ENCODE assay signal across 20 cellular contexts in genomic region chr4:30956891-30957290, GRCh38.
DNase-seq lines count a peak whose midpoint lies in the region; ATAC-seq and TF ChIP-seq lines count a peak whose summit lies in the region.
"Had no signal": no experiment of that assay in that cellular context is flagged by ENCODE, and none has a peak within 500 bp of the region (broad histone marks: within the 10 kb centered on the region; RNA-seq: fewer than 3 reads in every experiment).

No MANE protein-coding gene starts in this region.

- H3K27me3 Mint-ChIP-seq in mesothelial cell of epicardium (ENCODE audit: low read depth), result no peaks in the 10 kb centered on the region
- H3K27me3 Mint-ChIP-seq in activated CD8-positive, alpha-beta memory T cell treated with anti-CD3 and anti-CD28 coated beads, Interleukin-2, amount 10 ng/mL, durations not matched to agents 7 days and 5 days, result no peaks in the 10 kb centered on the region
- H3K27me3 Mint-ChIP-seq: B cell; CD4-positive, alpha-beta T cell; CD8-positive, alpha-beta memory T cell had no signal

- ATAC-seq in HG03135 (IDR thresholded peaks at IDR 0.05; ENCODE audit: unreplicated experiment), result no peak
- no peak for ATAC-seq in activated CD8-positive, alpha-beta memory T cell treated with anti-CD3 and anti-CD28 coated beads, Interleukin-2, amount 10 ng/mL, durations not matched to agents 7 days and 5 days
- ATAC-seq: GM12878 had no signal

- POLR2A ChIA-PET in HEK293 (lab: Yijun Ruan, JAX), result interaction anchor here (0.8 kb wide), 1 partner anchor 238 kb away, joined by 3 read pairs; no protein-coding TSS in a partner anchor

- H3K9me3 Mint-ChIP-seq in mesothelial cell of epicardium, result peaks cover 3% of the 10 kb centered on the region
- H3K9me3 Mint-ChIP-seq in activated CD8-positive, alpha-beta memory T cell treated with anti-CD3 and anti-CD28 coated beads, Interleukin-2, amount 10 ng/mL, durations not matched to agents 7 days and 5 days (ENCODE audit: low read depth), result peaks cover 2% of the 10 kb centered on the region

- H3K36me3 ChIP-seq in BE2C (no peaks in the 10 kb centered on the region), HEK293 (ENCODE audit: control insufficient read depth in 2 of 2, insufficient read depth in 1 of 2, low read length in 2 of 2) (no peaks in the 10 kb centered on the region)
- H3K36me3 ChIP-seq: BLaER1 treated with 17β-estradiol and CSF1 and Interleukin-3, amounts not matched to agents 10 nM and 100 nM had no signal

- DNase-seq in BE2C, result peak; percentile 19
- no peak for DNase-seq in mesothelial cell of epicardium (ENCODE audit: low spot score in 2 of 2, unreplicated experiment in 2 of 2)
- DNase-seq in NCI-H446 (lab: John Stamatoyannopoulos, UW), result no peak
- no peak for DNase-seq in activated CD8-positive, alpha-beta memory T cell treated with anti-CD3 and anti-CD28 coated beads, Interleukin-2, amount 10 ng/mL, durations not matched to agents 7 days and 5 days
- DNase-seq: CD4-positive, alpha-beta T cell; CD8-positive, alpha-beta memory T cell; DMS 273 treated with DMSO at 0.1 percent for 48 hours; DMS79; EL; GDM1; GM23248; H7; HCEC 1CT; HFFc6 had no signal

- no peak overlapping the region for H3K27ac ChIP-seq in HEK293 (ENCODE audit: extremely low read depth, low read depth, low read length)
- H3K27ac ChIP-seq: BLaER1 treated with 17β-estradiol and CSF1 and Interleukin-3, amounts not matched to agents 10 nM and 100 nM; GM23248 had no signal

- peaks cover 21% of the 10 kb centered on the region for H3K4me1 ChIP-seq in BE2C
- H3K4me1 ChIP-seq in HEK293 (ENCODE audit: control insufficient read depth, insufficient read depth, low read length), result peaks cover 17% of the 10 kb centered on the region
- H3K4me1 ChIP-seq: BLaER1 treated with 17β-estradiol and CSF1 and Interleukin-3, amounts not matched to agents 10 nM and 100 nM had no signal

- H3K4me3 Mint-ChIP-seq in mesothelial cell of epicardium, result no peak overlapping the region
- no peak overlapping the region for H3K4me3 Mint-ChIP-seq in activated CD8-positive, alpha-beta memory T cell treated with anti-CD3 and anti-CD28 coated beads, Interleukin-2, amount 10 ng/mL, durations not matched to agents 7 days and 5 days
- H3K4me3 Mint-ChIP-seq: B cell; CD14-positive monocyte; CD4-positive, alpha-beta T cell; CD8-positive, alpha-beta memory T cell; HFFc6 had no signal

- H3K27me3 ChIP-seq in BE2C, result no peaks in the 10 kb centered on the region
- H3K27me3 ChIP-seq: BLaER1 treated with 17β-estradiol and CSF1 and Interleukin-3, amounts not matched to agents 10 nM and 100 nM had no signal

- H3K27ac Mint-ChIP-seq in mesothelial cell of epicardium, result peak overlapping the region; percentile 78
- no peak overlapping the region for H3K27ac Mint-ChIP-seq in activated CD8-positive, alpha-beta memory T cell treated with anti-CD3 and anti-CD28 coated beads, Interleukin-2, amount 10 ng/mL, durations not matched to agents 7 days and 5 days
- H3K27ac Mint-ChIP-seq: B cell; CD14-positive monocyte; CD4-positive, alpha-beta T cell; CD8-positive, alpha-beta memory T cell; HFFc6 had no signal

- CTCF ChIA-PET in HEK293 (lab: Yijun Ruan, JAX), result no interaction called here
- CTCF ChIA-PET in activated CD8-positive, alpha-beta memory T cell treated with anti-CD3 and anti-CD28 coated beads, Interleukin-2, amount 10 ng/mL, durations not matched to agents 7 days and 5 days (lab: Charles Lee), result no interaction called here

- H3K4me3 ChIP-seq in BE2C (ENCODE audit: low read depth, low read length) (peak overlapping the region; percentile 28), HEK293 (ENCODE audit: low read depth, low read length) (no peak overlapping the region)
- H3K4me3 ChIP-seq: BLaER1 treated with 17β-estradiol and CSF1 and Interleukin-3, amounts not matched to agents 10 nM and 100 nM; GM12878; GM23248 had no signal

- TF ChIP-seq CTCF in BE2C (IDR thresholded peaks at IDR 0.05; ENCODE audit: low read depth, low read length) (no peak), HEK293 (tag by site-specific recombination; IDR thresholded peaks at IDR 0.05) (no peak), mesothelial cell of epicardium (IDR thresholded peaks at IDR 0.05; ENCODE audit: unreplicated experiment) (no peak)

- H3K36me3 Mint-ChIP-seq in mesothelial cell of epicardium, result peaks cover 6% of the 10 kb centered on the region
- no peaks in the 10 kb centered on the region for H3K36me3 Mint-ChIP-seq in activated CD8-positive, alpha-beta memory T cell treated with anti-CD3 and anti-CD28 coated beads, Interleukin-2, amount 10 ng/mL, durations not matched to agents 7 days and 5 days
- H3K36me3 Mint-ChIP-seq: CD14-positive monocyte had no signal

- no peaks in the 10 kb centered on the region for H3K9me3 ChIP-seq in BE2C
- no peaks in the 10 kb centered on the region for H3K9me3 ChIP-seq in HEK293 (ENCODE audit: control insufficient read depth, insufficient read depth, low read depth, low read length)
- H3K9me3 ChIP-seq: BLaER1 treated with 17β-estradiol and CSF1 and Interleukin-3, amounts not matched to agents 10 nM and 100 nM had no signal

- peaks cover 34% of the 10 kb centered on the region for H3K4me1 Mint-ChIP-seq in mesothelial cell of epicardium
- H3K4me1 Mint-ChIP-seq in activated CD8-positive, alpha-beta memory T cell treated with anti-CD3 and anti-CD28 coated beads, Interleukin-2, amount 10 ng/mL, durations not matched to agents 7 days and 5 days, result no peaks in the 10 kb centered on the region
- H3K4me1 Mint-ChIP-seq: B cell; CD14-positive monocyte; CD8-positive, alpha-beta memory T cell had no signal

TF ChIP-seq in HEK293, 187 proteins besides CTCF, POLR2A, EP300 and RAD21:
- TF ChIP-seq GLI2 (tag by site-specific recombination; IDR thresholded peaks at IDR 0.05; ENCODE audit: borderline replicate concordance, low read depth), result no peak
- peak; percentile 57 for TF ChIP-seq PRDM6 (tag by site-specific recombination; IDR thresholded peaks at IDR 0.05)
- 0 out of 2 replicates have a peak, but pooled peaks have one; percentile 49 for TF ChIP-seq OSR2 (tag by site-specific recombination; IDR thresholded peaks at IDR 0.05)
